In genomic region chr1:204990721-204991341, GRCh38 we compare ENCODE assay signal across 1 cellular context.
TF ChIP-seq lines count a peak whose summit lies in the region.

No MANE protein-coding gene starts in this region.

TF ChIP-seq in GM23338, 12 proteins besides CTCF, POLR2A, EP300 and RAD21 (continued from another document):
- no peak for TF ChIP-seq ZNF462 (CRISPR knock-in tag; IDR thresholded peaks at IDR 0.05)
- no peak for TF ChIP-seq STAT1 (IDR thresholded peaks at IDR 0.05; ENCODE audit: unreplicated experiment)
- TF ChIP-seq NANOG (IDR thresholded peaks at IDR 0.05; ENCODE audit: borderline replicate concordance): no peak
- TF ChIP-seq JUNB (IDR thresholded peaks at IDR 0.05; ENCODE audit: unreplicated experiment): no peak
- no peak for TF ChIP-seq ZNF114 (CRISPR knock-in tag; IDR thresholded peaks at IDR 0.05)
